In the genomic region with DNA sequence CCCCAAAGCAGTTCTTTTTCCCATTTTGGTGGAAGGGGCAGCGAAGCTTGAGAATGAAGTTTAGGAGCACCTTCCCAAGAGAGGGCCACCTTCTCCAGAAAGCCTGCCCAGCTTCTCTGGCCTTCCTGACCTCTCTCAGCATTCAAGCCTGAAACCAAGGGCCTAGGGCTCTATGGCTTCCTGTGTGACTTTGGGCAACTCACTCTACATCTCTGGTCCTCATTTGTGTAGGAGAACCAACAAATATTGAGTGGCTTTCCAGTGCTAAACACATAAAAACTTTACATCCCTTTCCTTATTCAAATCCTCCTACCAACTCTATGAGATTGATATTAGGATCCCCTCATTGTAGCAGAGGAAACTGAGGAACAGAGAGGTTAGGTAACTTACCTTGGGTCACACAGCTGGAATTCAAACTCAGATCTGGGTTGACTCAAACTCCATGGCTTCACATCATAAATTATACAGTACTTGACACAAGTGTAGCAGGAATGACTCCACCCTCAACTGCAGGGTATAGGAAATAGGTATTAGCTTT, we compare ENCODE assay signal across 2 cellular contexts.
TF ChIP-seq lines count a peak whose summit lies in the region.

No MANE protein-coding gene starts in this region.

TF ChIP-seq in GM23338, 12 proteins besides CTCF, POLR2A, EP300 and RAD21:
- TF ChIP-seq, protein P1, sequence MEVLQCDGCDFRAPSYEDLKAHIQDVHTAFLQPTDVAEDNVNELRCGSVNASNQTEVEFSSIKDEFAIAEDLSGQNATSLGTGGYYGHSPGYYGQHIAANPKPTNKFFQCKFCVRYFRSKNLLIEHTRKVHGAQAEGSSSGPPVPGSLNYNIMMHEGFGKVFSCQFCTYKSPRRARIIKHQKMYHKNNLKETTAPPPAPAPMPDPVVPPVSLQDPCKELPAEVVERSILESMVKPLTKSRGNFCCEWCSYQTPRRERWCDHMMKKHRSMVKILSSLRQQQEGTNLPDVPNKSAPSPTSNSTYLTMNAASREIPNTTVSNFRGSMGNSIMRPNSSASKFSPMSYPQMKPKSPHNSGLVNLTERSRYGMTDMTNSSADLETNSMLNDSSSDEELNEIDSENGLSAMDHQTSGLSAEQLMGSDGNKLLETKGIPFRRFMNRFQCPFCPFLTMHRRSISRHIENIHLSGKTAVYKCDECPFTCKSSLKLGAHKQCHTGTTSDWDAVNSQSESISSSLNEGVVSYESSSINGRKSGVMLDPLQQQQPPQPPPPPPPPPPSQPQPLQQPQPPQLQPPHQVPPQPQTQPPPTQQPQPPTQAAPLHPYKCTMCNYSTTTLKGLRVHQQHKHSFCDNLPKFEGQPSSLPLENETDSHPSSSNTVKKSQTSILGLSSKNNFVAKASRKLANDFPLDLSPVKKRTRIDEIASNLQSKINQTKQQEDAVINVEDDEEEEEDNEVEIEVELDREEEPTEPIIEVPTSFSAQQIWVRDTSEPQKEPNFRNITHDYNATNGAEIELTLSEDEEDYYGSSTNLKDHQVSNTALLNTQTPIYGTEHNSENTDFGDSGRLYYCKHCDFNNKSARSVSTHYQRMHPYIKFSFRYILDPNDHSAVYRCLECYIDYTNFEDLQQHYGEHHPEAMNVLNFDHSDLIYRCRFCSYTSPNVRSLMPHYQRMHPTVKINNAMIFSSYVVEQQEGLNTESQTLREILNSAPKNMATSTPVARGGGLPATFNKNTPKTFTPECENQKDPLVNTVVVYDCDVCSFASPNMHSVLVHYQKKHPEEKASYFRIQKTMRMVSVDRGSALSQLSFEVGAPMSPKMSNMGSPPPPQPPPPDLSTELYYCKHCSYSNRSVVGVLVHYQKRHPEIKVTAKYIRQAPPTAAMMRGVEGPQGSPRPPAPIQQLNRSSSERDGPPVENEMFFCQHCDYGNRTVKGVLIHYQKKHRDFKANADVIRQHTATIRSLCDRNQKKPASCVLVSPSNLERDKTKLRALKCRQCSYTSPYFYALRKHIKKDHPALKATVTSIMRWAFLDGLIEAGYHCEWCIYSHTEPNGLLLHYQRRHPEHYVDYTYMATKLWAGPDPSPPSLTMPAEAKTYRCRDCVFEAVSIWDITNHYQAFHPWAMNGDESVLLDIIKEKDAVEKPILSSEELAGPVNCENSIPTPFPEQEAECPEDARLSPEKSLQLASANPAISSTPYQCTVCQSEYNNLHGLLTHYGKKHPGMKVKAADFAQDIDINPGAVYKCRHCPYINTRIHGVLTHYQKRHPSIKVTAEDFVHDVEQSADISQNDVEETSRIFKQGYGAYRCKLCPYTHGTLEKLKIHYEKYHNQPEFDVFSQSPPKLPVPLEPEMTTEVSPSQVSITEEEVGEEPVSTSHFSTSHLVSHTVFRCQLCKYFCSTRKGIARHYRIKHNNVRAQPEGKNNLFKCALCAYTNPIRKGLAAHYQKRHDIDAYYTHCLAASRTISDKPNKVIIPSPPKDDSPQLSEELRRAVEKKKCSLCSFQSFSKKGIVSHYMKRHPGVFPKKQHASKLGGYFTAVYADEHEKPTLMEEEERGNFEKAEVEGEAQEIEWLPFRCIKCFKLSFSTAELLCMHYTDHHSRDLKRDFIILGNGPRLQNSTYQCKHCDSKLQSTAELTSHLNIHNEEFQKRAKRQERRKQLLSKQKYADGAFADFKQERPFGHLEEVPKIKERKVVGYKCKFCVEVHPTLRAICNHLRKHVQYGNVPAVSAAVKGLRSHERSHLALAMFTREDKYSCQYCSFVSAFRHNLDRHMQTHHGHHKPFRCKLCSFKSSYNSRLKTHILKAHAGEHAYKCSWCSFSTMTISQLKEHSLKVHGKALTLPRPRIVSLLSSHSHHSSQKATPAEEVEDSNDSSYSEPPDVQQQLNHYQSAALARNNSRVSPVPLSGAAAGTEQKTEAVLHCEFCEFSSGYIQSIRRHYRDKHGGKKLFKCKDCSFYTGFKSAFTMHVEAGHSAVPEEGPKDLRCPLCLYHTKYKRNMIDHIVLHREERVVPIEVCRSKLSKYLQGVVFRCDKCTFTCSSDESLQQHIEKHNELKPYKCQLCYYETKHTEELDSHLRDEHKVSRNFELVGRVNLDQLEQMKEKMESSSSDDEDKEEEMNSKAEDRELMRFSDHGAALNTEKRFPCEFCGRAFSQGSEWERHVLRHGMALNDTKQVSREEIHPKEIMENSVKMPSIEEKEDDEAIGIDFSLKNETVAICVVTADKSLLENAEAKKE (CRISPR knock-in tag; IDR thresholded peaks at IDR 0.05), result no peak
- no peak for TF ChIP-seq NANOG (IDR thresholded peaks at IDR 0.05; ENCODE audit: borderline replicate concordance)
- TF ChIP-seq, protein P2, sequence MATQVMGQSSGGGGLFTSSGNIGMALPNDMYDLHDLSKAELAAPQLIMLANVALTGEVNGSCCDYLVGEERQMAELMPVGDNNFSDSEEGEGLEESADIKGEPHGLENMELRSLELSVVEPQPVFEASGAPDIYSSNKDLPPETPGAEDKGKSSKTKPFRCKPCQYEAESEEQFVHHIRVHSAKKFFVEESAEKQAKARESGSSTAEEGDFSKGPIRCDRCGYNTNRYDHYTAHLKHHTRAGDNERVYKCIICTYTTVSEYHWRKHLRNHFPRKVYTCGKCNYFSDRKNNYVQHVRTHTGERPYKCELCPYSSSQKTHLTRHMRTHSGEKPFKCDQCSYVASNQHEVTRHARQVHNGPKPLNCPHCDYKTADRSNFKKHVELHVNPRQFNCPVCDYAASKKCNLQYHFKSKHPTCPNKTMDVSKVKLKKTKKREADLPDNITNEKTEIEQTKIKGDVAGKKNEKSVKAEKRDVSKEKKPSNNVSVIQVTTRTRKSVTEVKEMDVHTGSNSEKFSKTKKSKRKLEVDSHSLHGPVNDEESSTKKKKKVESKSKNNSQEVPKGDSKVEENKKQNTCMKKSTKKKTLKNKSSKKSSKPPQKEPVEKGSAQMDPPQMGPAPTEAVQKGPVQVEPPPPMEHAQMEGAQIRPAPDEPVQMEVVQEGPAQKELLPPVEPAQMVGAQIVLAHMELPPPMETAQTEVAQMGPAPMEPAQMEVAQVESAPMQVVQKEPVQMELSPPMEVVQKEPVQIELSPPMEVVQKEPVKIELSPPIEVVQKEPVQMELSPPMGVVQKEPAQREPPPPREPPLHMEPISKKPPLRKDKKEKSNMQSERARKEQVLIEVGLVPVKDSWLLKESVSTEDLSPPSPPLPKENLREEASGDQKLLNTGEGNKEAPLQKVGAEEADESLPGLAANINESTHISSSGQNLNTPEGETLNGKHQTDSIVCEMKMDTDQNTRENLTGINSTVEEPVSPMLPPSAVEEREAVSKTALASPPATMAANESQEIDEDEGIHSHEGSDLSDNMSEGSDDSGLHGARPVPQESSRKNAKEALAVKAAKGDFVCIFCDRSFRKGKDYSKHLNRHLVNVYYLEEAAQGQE (IDR thresholded peaks at IDR 0.05; ENCODE audit: unreplicated experiment), result no peak
- no peak for TF ChIP-seq JUNB (IDR thresholded peaks at IDR 0.05; ENCODE audit: unreplicated experiment)
- TF ChIP-seq ZNF114 (CRISPR knock-in tag; IDR thresholded peaks at IDR 0.05), result no peak
- TF ChIP-seq POLR2AphosphoS5 (IDR thresholded peaks at IDR 0.05; ENCODE audit: low read depth), result no peak
- no peak for TF ChIP-seq EZH2 (IDR thresholded peaks at IDR 0.05; ENCODE audit: low read depth, unreplicated experiment)
- TF ChIP-seq, protein P3, sequence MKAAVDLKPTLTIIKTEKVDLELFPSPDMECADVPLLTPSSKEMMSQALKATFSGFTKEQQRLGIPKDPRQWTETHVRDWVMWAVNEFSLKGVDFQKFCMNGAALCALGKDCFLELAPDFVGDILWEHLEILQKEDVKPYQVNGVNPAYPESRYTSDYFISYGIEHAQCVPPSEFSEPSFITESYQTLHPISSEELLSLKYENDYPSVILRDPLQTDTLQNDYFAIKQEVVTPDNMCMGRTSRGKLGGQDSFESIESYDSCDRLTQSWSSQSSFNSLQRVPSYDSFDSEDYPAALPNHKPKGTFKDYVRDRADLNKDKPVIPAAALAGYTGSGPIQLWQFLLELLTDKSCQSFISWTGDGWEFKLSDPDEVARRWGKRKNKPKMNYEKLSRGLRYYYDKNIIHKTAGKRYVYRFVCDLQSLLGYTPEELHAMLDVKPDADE (IDR thresholded peaks at IDR 0.05), result no peak
- TF ChIP-seq EZH2phosphoT487 (IDR thresholded peaks at IDR 0.05; ENCODE audit: unreplicated experiment), result no peak
TF ChIP-seq in GM23338: peak in this region for 0.

TF ChIP-seq in GM12878, 131 proteins besides CTCF, POLR2A, EP300 and RAD21:
- no peak for TF ChIP-seq NBN (IDR thresholded peaks at IDR 0.05)
- TF ChIP-seq NFXL1 (IDR thresholded peaks at IDR 0.05; ENCODE audit: borderline replicate concordance), result peak; percentile 92
- 0 out of 2 replicates have a peak, but pooled peaks have one; percentile 43 for TF ChIP-seq ZNF217 (IDR thresholded peaks at IDR 0.05)
- peak; percentile 88 for TF ChIP-seq SMARCA5 (IDR thresholded peaks at IDR 0.05)
- no peak for TF ChIP-seq NKRF (conservative IDR thresholded peaks at IDR 0.05)
- TF ChIP-seq HDGF (IDR thresholded peaks at IDR 0.05), result no peak
- no peak for TF ChIP-seq ATF2 (IDR thresholded peaks at IDR 0.05; ENCODE audit: low read length)
- no peak for TF ChIP-seq TCF7 (IDR thresholded peaks at IDR 0.05; ENCODE audit: borderline replicate concordance)
- TF ChIP-seq, protein P2 (IDR thresholded peaks at IDR 0.05; ENCODE audit: low read depth, low read length), result no peak
- no peak for TF ChIP-seq SMAD5 (IDR thresholded peaks at IDR 0.05; ENCODE audit: low read depth)
- TF ChIP-seq IKZF2 (IDR thresholded peaks at IDR 0.05), result no peak
- TF ChIP-seq MEF2A (IDR thresholded peaks at IDR 0.05; ENCODE audit: insufficient read depth, low read depth, low read length), result no peak
- no peak for TF ChIP-seq SMC3 (IDR thresholded peaks at IDR 0.05; ENCODE audit: borderline replicate concordance, low read length)
- no peak for TF ChIP-seq PAX8 (IDR thresholded peaks at IDR 0.05)
- TF ChIP-seq, protein P4, sequence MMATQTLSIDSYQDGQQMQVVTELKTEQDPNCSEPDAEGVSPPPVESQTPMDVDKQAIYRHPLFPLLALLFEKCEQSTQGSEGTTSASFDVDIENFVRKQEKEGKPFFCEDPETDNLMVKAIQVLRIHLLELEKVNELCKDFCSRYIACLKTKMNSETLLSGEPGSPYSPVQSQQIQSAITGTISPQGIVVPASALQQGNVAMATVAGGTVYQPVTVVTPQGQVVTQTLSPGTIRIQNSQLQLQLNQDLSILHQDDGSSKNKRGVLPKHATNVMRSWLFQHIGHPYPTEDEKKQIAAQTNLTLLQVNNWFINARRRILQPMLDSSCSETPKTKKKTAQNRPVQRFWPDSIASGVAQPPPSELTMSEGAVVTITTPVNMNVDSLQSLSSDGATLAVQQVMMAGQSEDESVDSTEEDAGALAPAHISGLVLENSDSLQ (IDR thresholded peaks at IDR 0.05), result no peak
- no peak for TF ChIP-seq DPF2 (IDR thresholded peaks at IDR 0.05)
- no peak for TF ChIP-seq SP1 (IDR thresholded peaks at IDR 0.05; ENCODE audit: low read depth, low read length)
- TF ChIP-seq PML (IDR thresholded peaks at IDR 0.05; ENCODE audit: low read length), result no peak
- no peak for TF ChIP-seq TCF12 (IDR thresholded peaks at IDR 0.05; ENCODE audit: low read depth, low read length)
TF ChIP-seq in GM12878: peak in this region for 3.
